ENCODE assay signal across 10 cellular contexts in genomic region chr14:63492391-63492790, GRCh38. TPM values are rescaled to one million over a fixed set of nuclear protein-coding genes. Genes with fewer than 3 reads are reported as not detected.
DNase-seq lines count a peak whose midpoint lies in the region; TF ChIP-seq lines count a peak whose summit lies in the region.
"Had no signal": no experiment of that assay in that cellular context is flagged by ENCODE, and none has a peak within 500 bp of the region (broad histone marks: within the 10 kb centered on the region; RNA-seq: fewer than 3 reads in every experiment).

No MANE protein-coding gene starts in this region.

- H3K23me2 ChIP-seq in H9 (ENCODE audit: insufficient read length, low read depth, low read length, poor library complexity, severe bottlenecking): no peaks in the 10 kb centered on the region

- no peak overlapping the region for H3K27ac ChIP-seq in H9 (ENCODE audit: insufficient read length, low read depth, low read length)
- peak overlapping the region; percentile 48 for H3K27ac ChIP-seq in VCaP
- H3K27ac ChIP-seq in skeletal muscle tissue (ENCODE audit: low read depth, low read length): peak overlapping the region; percentile 21

- H3K36me3 Mint-ChIP-seq in H9 (ENCODE audit: insufficient read depth in 1 of 3, low read depth in 3 of 3): no peaks in the 10 kb centered on the region
- H3K36me3 Mint-ChIP-seq in T-helper 2 cell treated with Interferon-gamma antibody and Interleukin-4, amounts not matched to agents 5 μg/mL and 100 μg/mL, for 36 hours (ENCODE audit: low read depth): peaks cover 5% of the 10 kb centered on the region
- no peaks in the 10 kb centered on the region for H3K36me3 Mint-ChIP-seq in activated naive CD4-positive, alpha-beta T cell treated with anti-CD3 and anti-CD28 coated beads for 36 hours (ENCODE audit: low read depth)

- H3K79me2 ChIP-seq in H9 (ENCODE audit: insufficient read depth, low read length): peaks cover 5% of the 10 kb centered on the region; the same call in 1 of the 2 replicates

- peaks cover 29 to 32% of the 10 kb centered on the region in 2 experiments for H3K4me1 Mint-ChIP-seq in H9
- H3K4me1 Mint-ChIP-seq in T-helper 2 cell treated with Interferon-gamma antibody and Interleukin-4, amounts not matched to agents 5 μg/mL and 100 μg/mL, for 36 hours (ENCODE audit: low read depth): peaks cover 7% of the 10 kb centered on the region
- H3K4me1 Mint-ChIP-seq in activated naive CD4-positive, alpha-beta T cell treated with anti-CD3 and anti-CD28 coated beads for 36 hours (ENCODE audit: low read depth): peaks cover 25% of the 10 kb centered on the region

- H3K27ac Mint-ChIP-seq in H9: peak overlapping the region; percentile 28 to 95 (median 38); a peak in 5 of 7 replicates
- no peak overlapping the region for H3K27ac Mint-ChIP-seq in T-helper 2 cell treated with Interferon-gamma antibody and Interleukin-4, amounts not matched to agents 5 μg/mL and 100 μg/mL, for 36 hours
- no peak overlapping the region for H3K27ac Mint-ChIP-seq in activated naive CD4-positive, alpha-beta T cell treated with anti-CD3 and anti-CD28 coated beads for 36 hours

- H3K9me3 Mint-ChIP-seq in H9: no peaks in the 10 kb centered on the region
- H3K9me3 Mint-ChIP-seq in T-helper 2 cell treated with Interferon-gamma antibody and Interleukin-4, amounts not matched to agents 5 μg/mL and 100 μg/mL, for 36 hours: no peaks in the 10 kb centered on the region
- no peaks in the 10 kb centered on the region for H3K9me3 Mint-ChIP-seq in activated naive CD4-positive, alpha-beta T cell treated with anti-CD3 and anti-CD28 coated beads for 36 hours

- no peak overlapping the region for H3K4ac ChIP-seq in H9 (ENCODE audit: low read depth, low read length)

- H3K9me3 ChIP-seq in H9 (ENCODE audit: control insufficient read depth, low read depth, low read length) (no peaks in the 10 kb centered on the region), skeletal muscle tissue (ENCODE audit: control insufficient read depth in 3 of 3, low read length in 3 of 3) (no peaks in the 10 kb centered on the region)

- H4K91ac ChIP-seq in H9 (ENCODE audit: insufficient read length, low read depth, low read length): no peak overlapping the region

- no peak overlapping the region for H2BK20ac ChIP-seq in H9 (ENCODE audit: low read depth, low read length, poor library complexity, severe bottlenecking)

- H3K23ac ChIP-seq in H9 (ENCODE audit: insufficient read length, low read depth, low read length): no peak overlapping the region

- no peak overlapping the region for H2BK5ac ChIP-seq in H9 (ENCODE audit: insufficient read length, low read length)

- H2BK120ac ChIP-seq in H9 (ENCODE audit: low read depth, low read length, poor library complexity, severe bottlenecking): no peak overlapping the region

- no peak for DNase-seq in H9
- peak; percentile 71 for DNase-seq in fibroblast of the aortic adventitia (ENCODE audit: low read depth)
- no peak for DNase-seq in stimulated activated naive CD4-positive, alpha-beta T cell treated with Interleukin-2 at 50 U/mL for 16 hours (lab: John Stamatoyannopoulos, UW)
- no peak for DNase-seq in T-helper 2 cell treated with Interferon-gamma antibody and Interleukin-4, amounts not matched to agents 5 μg/mL and 100 μg/mL, for 36 hours (ENCODE audit: low spot score)
- DNase-seq in activated naive CD4-positive, alpha-beta T cell treated with anti-CD3 and anti-CD28 coated beads for 36 hours: no peak
- no peak for DNase-seq in NK-92 (lab: John Stamatoyannopoulos, UW; ENCODE audit: unreplicated experiment)
- DNase-seq: NCI-H1436, substantia nigra had no signal

- no peaks in the 10 kb centered on the region for H3K4me1 ChIP-seq in H9 (ENCODE audit: insufficient read depth, low read length)
- peaks cover 23 to 31% (median 23%) of the 10 kb centered on the region in 3 donors for H3K4me1 ChIP-seq in skeletal muscle tissue (ENCODE audit: control insufficient read depth in 3 of 3, insufficient read depth in 3 of 3, low read length in 3 of 3)

- H3T11ph ChIP-seq in H9 (ENCODE audit: low read length): no peak overlapping the region

- H3K36me3 ChIP-seq in skeletal muscle tissue (ENCODE audit: control insufficient read depth in 3 of 3, insufficient read depth in 3 of 3, low read length in 3 of 3): no peaks in the 10 kb centered on the region

- H4K8ac ChIP-seq in H9 (replicated peaks; ENCODE audit: insufficient read length, low read depth, low read length): no peak overlapping the region

- H3K56ac ChIP-seq in H9 (ENCODE audit: insufficient read length, low read depth, low read length): no peak overlapping the region

- no peak overlapping the region for H3K4me2 ChIP-seq in H9 (ENCODE audit: insufficient read depth, insufficient read length, low read length)

- no peak overlapping the region for H3K14ac ChIP-seq in H9 (ENCODE audit: insufficient read depth, low read length)

- no peaks in the 10 kb centered on the region for H4K20me1 ChIP-seq in H9 (ENCODE audit: control insufficient read depth, insufficient read depth, insufficient read length)

- no peak overlapping the region for H2BK12ac ChIP-seq in H9 (ENCODE audit: insufficient read length, low read depth, low read length)

- H3K79me1 ChIP-seq in H9 (ENCODE audit: insufficient read depth, low read depth, low read length, poor library complexity, severe bottlenecking): peaks cover 7% of the 10 kb centered on the region

- H3K27me3 ChIP-seq in H9 (ENCODE audit: insufficient read depth, low read length) (no peaks in the 10 kb centered on the region), skeletal muscle tissue (ENCODE audit: control insufficient read depth in 3 of 3, insufficient read depth in 3 of 3, low read length in 3 of 3) (no peaks in the 10 kb centered on the region)

- H2AFZ ChIP-seq in H9 (ENCODE audit: low read length): no peak overlapping the region

- H3K4me3 ChIP-seq in fibroblast of the aortic adventitia (ENCODE audit: low read depth, low read length) (no peak overlapping the region), skeletal muscle tissue (ENCODE audit: low read length in 3 of 3) (no peak overlapping the region)

- no peak for TF ChIP-seq CTCF in H9 (conservative IDR thresholded peaks at IDR 0.05)
- no peak for TF ChIP-seq CTCF in VCaP (conservative IDR thresholded peaks at IDR 0.05)
- TF ChIP-seq CTCF in fibroblast of the aortic adventitia (IDR thresholded peaks at IDR 0.05; ENCODE audit: insufficient read depth, low read length): no peak

- intact Hi-C loops in activated naive CD4-positive, alpha-beta T cell treated with anti-CD3 and anti-CD28 coated beads for 36 hours (cut with micrococcal nuclease): no loop called here

- H3K27me3 Mint-ChIP-seq in H9 (ENCODE audit: low read depth): no peaks in the 10 kb centered on the region
- no peaks in the 10 kb centered on the region for H3K27me3 Mint-ChIP-seq in T-helper 2 cell treated with Interferon-gamma antibody and Interleukin-4, amounts not matched to agents 5 μg/mL and 100 μg/mL, for 36 hours (ENCODE audit: low read depth)
- H3K27me3 Mint-ChIP-seq in activated naive CD4-positive, alpha-beta T cell treated with anti-CD3 and anti-CD28 coated beads for 36 hours (ENCODE audit: low read depth): no peaks in the 10 kb centered on the region

- H2AK5ac ChIP-seq in H9 (ENCODE audit: insufficient read length, low read length): no peak overlapping the region

- no peak overlapping the region for H3K4me3 Mint-ChIP-seq in H9
- no peak overlapping the region for H3K4me3 Mint-ChIP-seq in T-helper 2 cell treated with Interferon-gamma antibody and Interleukin-4, amounts not matched to agents 5 μg/mL and 100 μg/mL, for 36 hours
- H3K4me3 Mint-ChIP-seq in activated naive CD4-positive, alpha-beta T cell treated with anti-CD3 and anti-CD28 coated beads for 36 hours: no peak overlapping the region

- H3K18ac ChIP-seq in H9 (ENCODE audit: insufficient read length, low read depth, low read length): no peak overlapping the region

- no peak overlapping the region for H2BK15ac ChIP-seq in H9 (ENCODE audit: low read depth, low read length)

- CTCF ChIA-PET in activated naive CD4-positive, alpha-beta T cell treated with anti-CD3 and anti-CD28 coated beads for 36 hours (lab: Charles Lee): no interaction called here

- no peak overlapping the region for H4K5ac ChIP-seq in H9 (ENCODE audit: insufficient read length, low read depth, low read length)

- no peak overlapping the region for H3K9ac ChIP-seq in H9 (ENCODE audit: extremely low read depth, insufficient read length, low read length)
- no peak overlapping the region for H3K9ac ChIP-seq in skeletal muscle tissue (ENCODE audit: low read depth in 1 of 3, low read length in 3 of 3)

RNA-seq across cellular contexts. Expression of gene PPP2R5E, which starts 50.8 kb away (rescaled TPM):
- total RNA-seq in H9 (2021): 63.0 and 65.8 TPM in 2 replicates
- total RNA-seq in fibroblast of the aortic adventitia (ENCODE audit: low replicate concordance): 16.0 and 31.7 TPM in 2 replicates
- total RNA-seq in skeletal muscle tissue: 11.0 TPM
- 10 to 100 TPM; 30.0 to 32.5 TPM for total RNA-seq in activated naive CD4-positive, alpha-beta T cell treated with anti-CD3 and anti-CD28 coated beads for 36 hours

Comparison
In these comparisons a context has a peak if more than half of its experiments do, and no peak if none do; other contexts are left out.
1. H3K27ac Mint-ChIP-seq: peak in H9 (3 of 3); none in T-helper 2 cell treated with Interferon-gamma antibody and Interleukin-4, amounts not matched to agents 5 μg/mL and 100 μg/mL, for 36 hours (single experiment) and activated naive CD4-positive, alpha-beta T cell treated with anti-CD3 and anti-CD28 coated beads for 36 hours (single experiment).